16 cellular contexts compared by ENCODE assay signal in genomic region chr7:973312-973711, GRCh38. TPM values are rescaled to one million over a fixed set of nuclear protein-coding genes. Genes with fewer than 3 reads are reported as not detected.
DNase-seq lines count a peak whose midpoint lies in the region; ATAC-seq, FAIRE-seq and TF ChIP-seq lines count a peak whose summit lies in the region.
"Had no signal": no experiment of that assay in that cellular context is flagged by ENCODE, and none has a peak within 500 bp of the region (broad histone marks: within the 10 kb centered on the region; RNA-seq: fewer than 3 reads in every experiment).

No MANE protein-coding gene starts in this region.

- WGBS in HepG2 (ENCODE audit: low lambda C conversion rate), result 64% methylated on average over 9 of the region's 9 CpGs
- WGBS in right lobe of liver (ENCODE audit: insufficient coverage, low coverage, low lambda C conversion rate, missing lambda C conversion rate), result 55% methylated on average over 5 of the region's 9 CpGs

- in situ Hi-C loops in HepG2 (cut with HindIII; ENCODE audit: extremely low pct_ligation_motif_present, low pct_unique_long_range_greater_than_20kb), result no loop called here

- H3K9me3 Mint-ChIP-seq in glutamatergic neuron (ENCODE audit: unreplicated experiment) (peaks cover 5% of the 10 kb centered on the region), type B pancreatic cell (no peaks in the 10 kb centered on the region)

- BruUV-seq in HepG2 (replicated peaks; lab: Mats Ljungman, UMichigan), result no TSS peak

- H4K20me1 ChIP-seq in HepG2 (ENCODE audit: insufficient read depth, low read length) (peaks cover 5% of the 10 kb centered on the region; the same call in 1 of the 2 replicates), SU-DHL-6 (ENCODE audit: low read depth, low read length) (peaks cover 4% of the 10 kb centered on the region; the same call in 1 of the 2 replicates)

- no peaks in the 10 kb centered on the region for H3K27me3 Mint-ChIP-seq in glutamatergic neuron (ENCODE audit: unreplicated experiment)
- H3K27me3 Mint-ChIP-seq in type B pancreatic cell, result no peaks in the 10 kb centered on the region

- H3K9ac ChIP-seq in HepG2 (ENCODE audit: insufficient read depth, low read depth, low read length), result peak overlapping the region; percentile 97
- H3K9ac ChIP-seq in SU-DHL-6 (ENCODE audit: low read length), result no peak overlapping the region

- H3K4me1 Mint-ChIP-seq in glutamatergic neuron (ENCODE audit: low read depth, unreplicated experiment) (peaks cover 21% of the 10 kb centered on the region), type B pancreatic cell (ENCODE audit: unreplicated experiment) (peaks cover 19% of the 10 kb centered on the region)

- H3K4me3 ChIP-seq in HepG2 (replicated peaks in 1 of 3; ENCODE audit: insufficient read depth in 1 of 3, low read depth in 2 of 3, low read length in 3 of 3) (peak overlapping the region; percentile 35 to 98 (median 44)), right lobe of liver (no peak overlapping the region), SU-DHL-6 (ENCODE audit: insufficient read depth, low read length, poor library complexity, severe bottlenecking) (no peak overlapping the region)
- H3K4me3 ChIP-seq: lung had no signal

- POLR2A ChIA-PET in HepG2 (lab: Yijun Ruan, JAX), result interaction anchor here (1.4 to 8.6 kb wide), 10 partner anchors 8 to 197 kb away, joined by 3 to 292 read pairs (median 18); partner anchors contain the start of gene CYP2W1

- H3K27ac Mint-ChIP-seq in glutamatergic neuron (ENCODE audit: unreplicated experiment) (no peak overlapping the region), type B pancreatic cell (no peak overlapping the region)

- CTCF ChIA-PET in HepG2 (lab: Yijun Ruan, JAX; ENCODE audit: low intra/inter-chr PET ratio, low total read pairs), result no interaction called here

- no peaks in the 10 kb centered on the region for H3K36me3 Mint-ChIP-seq in glutamatergic neuron (ENCODE audit: unreplicated experiment)
- H3K36me3 Mint-ChIP-seq in type B pancreatic cell, result no peaks in the 10 kb centered on the region

- intact Hi-C loops in HepG2 (cut with micrococcal nuclease; ENCODE audit: unreplicated experiment), result no loop called here
- intact Hi-C loops in right lobe of liver (cut with DNase I), result no loop called here
- intact Hi-C loops in sciatic nerve (cut with DNase I), result no loop called here

- no peak for FAIRE-seq in HepG2 (lab: Jason Lieb, UNC)

- no peak for TF ChIP-seq EP300 in HepG2 (IDR thresholded peaks at IDR 0.05; ENCODE audit: low read depth in 2 of 2, low read length in 2 of 2)
- TF ChIP-seq EP300 in HepG2 (CRISPR knock-in tag; IDR thresholded peaks at IDR 0.05; ENCODE audit: borderline replicate concordance), result no peak; the same call in 1 of the 2 replicates

- H3K27me3 ChIP-seq in HepG2 (ENCODE audit: control insufficient read depth in 1 of 2, insufficient read depth in 2 of 2, low read length in 2 of 2) (no peaks in the 10 kb centered on the region; a peak in 1 of 5 replicates), right lobe of liver (no peaks in the 10 kb centered on the region), SU-DHL-6 (ENCODE audit: low read length) (no peaks in the 10 kb centered on the region)

- H3K27ac ChIP-seq in HepG2 (ENCODE audit: extremely low read length, insufficient read depth, low read length) (peak overlapping the region; percentile 100), right lobe of liver (no peak overlapping the region), SU-DHL-6 (ENCODE audit: low read depth, low read length) (no peak overlapping the region)

- TF ChIP-seq CTCF in HepG2 (CRISPR knock-in tag; IDR thresholded peaks at IDR 0.05) (no peak), right lobe of liver (IDR thresholded peaks at IDR 0.05) (no peak), SU-DHL-6 (IDR thresholded peaks at IDR 0.05; ENCODE audit: insufficient read depth, low read length, poor library complexity, severe bottlenecking) (no peak), glutamatergic neuron (IDR thresholded peaks at IDR 0.05; ENCODE audit: partially characterized antibody, unreplicated experiment) (no peak), type B pancreatic cell (conservative IDR thresholded peaks at IDR 0.05) (no peak)

- H3K4me3 Mint-ChIP-seq in glutamatergic neuron (ENCODE audit: unreplicated experiment) (peak overlapping the region; percentile 38), type B pancreatic cell (peak overlapping the region; percentile 69)

- peak overlapping the region; percentile 93 for H3K4me2 ChIP-seq in HepG2 (ENCODE audit: low read depth, low read length)
- H3K4me2 ChIP-seq in SU-DHL-6 (ENCODE audit: low read depth, low read length, poor library complexity, severe bottlenecking), result peak overlapping the region; percentile 4

- peaks cover 15 to 29% of the 10 kb centered on the region in 2 experiments for H3K36me3 ChIP-seq in HepG2 (replicated peaks in 1 of 2; ENCODE audit: control insufficient read depth in 1 of 2, insufficient read depth in 2 of 2, low read length in 2 of 2)
- H3K36me3 ChIP-seq in right lobe of liver, result peaks cover 0 to 41% (median 5%) of the 10 kb centered on the region in 4 donors
- peaks cover 13% of the 10 kb centered on the region; the same call in 1 of the 2 replicates for H3K36me3 ChIP-seq in SU-DHL-6 (ENCODE audit: low read length)

- no peak for DNase-seq in HepG2 (ENCODE audit: low spot score)
- no peak for DNase-seq in right lobe of liver
- DNase-seq in glutamatergic neuron, result no peak
- no peak for DNase-seq in type B pancreatic cell (ENCODE audit: extremely low spot score, unreplicated experiment)
- no peak for DNase-seq in sciatic nerve (ENCODE audit: low spot score)
- no peak for DNase-seq in midbrain (lab: John Stamatoyannopoulos, UW)
- DNase-seq: C1 segment of cervical spinal cord; cerebellar nuclear complex; GF-D8; Kasumi-1; stimulated activated CD4-positive, alpha-beta T cell treated with anti-CD3 and anti-CD28 coated beads, Interleukin-2, amount 100 ng/mL, for 48 hours had no signal

- H3K79me2 ChIP-seq in HepG2 (ENCODE audit: insufficient read depth, low read length) (peaks cover 67% of the 10 kb centered on the region), SU-DHL-6 (ENCODE audit: insufficient read depth, low read length) (peaks cover 42% of the 10 kb centered on the region)

- H2AFZ ChIP-seq in HepG2 (ENCODE audit: low read length), result no peak overlapping the region
- no peak overlapping the region for H2AFZ ChIP-seq in SU-DHL-6 (ENCODE audit: low read depth, low read length, severe bottlenecking)

- TF ChIP-seq POLR2A in HepG2 (IDR thresholded peaks at IDR 0.05; ENCODE audit: insufficient read depth in 1 of 2, low read depth in 2 of 2, low read length in 2 of 2), result no peak
- no peak for TF ChIP-seq POLR2A in right lobe of liver (IDR thresholded peaks at IDR 0.05)

- H3F3A ChIP-seq in SU-DHL-6 (ENCODE audit: insufficient read depth), result 0 out of 2 replicates have a peak, but pooled peaks cover 5% of the 10 kb centered on the region

- peaks cover 54% of the 10 kb centered on the region for H3K4me1 ChIP-seq in HepG2 (ENCODE audit: insufficient read depth, low read length)
- H3K4me1 ChIP-seq in right lobe of liver, result peaks cover 0 to 40% (median 13%) of the 10 kb centered on the region in 4 donors

- no peak for ATAC-seq in HepG2
- no peak for ATAC-seq in right lobe of liver
- ATAC-seq in HG03025 (IDR thresholded peaks at IDR 0.05; ENCODE audit: low FRiP score, unreplicated experiment), result no peak
- no peak for ATAC-seq in sciatic nerve
- ATAC-seq: esophagus mucosa had no signal

- no peak for TF ChIP-seq RAD21 in HepG2 (CRISPR knock-in tag; IDR thresholded peaks at IDR 0.05)

- no peaks in the 10 kb centered on the region for H3K9me3 ChIP-seq in HepG2 (ENCODE audit: low read length)
- H3K9me3 ChIP-seq in right lobe of liver, result no peaks in the 10 kb centered on the region
- no peaks in the 10 kb centered on the region for H3K9me3 ChIP-seq in SU-DHL-6 (ENCODE audit: insufficient read depth, low read length)

- no peaks in the 10 kb centered on the region for H3K9me2 ChIP-seq in SU-DHL-6 (replicated peaks; ENCODE audit: insufficient read depth, low read length)

RNA-seq across cellular contexts. Expression of gene COX19, which starts 2.0 kb away (rescaled TPM):
- total RNA-seq in HepG2 (2016; rRNA removed; fragmentation: Illumina TruSeq; extraction: Trizol), result 6.5 and 11.5 TPM in 2 replicates
- total RNA-seq in HepG2 (2016; cell fraction: cytosol; rRNA removed; fragmentation: Illumina TruSeq; extraction: Trizol; ENCODE audit: low read depth), result 2.6 and 3.0 TPM in 2 replicates
- 7.4 and 15.2 TPM in 2 replicates for total RNA-seq in HepG2 (2016; cell fraction: insoluble cytoplasmic fraction; rRNA removed; fragmentation: Illumina TruSeq; extraction: Trizol)
- 7.6 and 8.2 TPM in 2 replicates for total RNA-seq in HepG2 (2016; cell fraction: membrane; rRNA removed; fragmentation: Illumina TruSeq; extraction: Trizol)
- total RNA-seq in HepG2 (2016; cell fraction: nucleus; rRNA removed; fragmentation: Illumina TruSeq; extraction: Trizol), result 21.5 and 23.4 TPM in 2 replicates
- 21.0 and 21.7 TPM in 2 replicates for polyA plus RNA-seq in HepG2 (2011; rRNA removed)
- 12.5 and 14.3 TPM in 2 replicates for polyA plus RNA-seq in HepG2 (2011; cell fraction: cytosol; rRNA removed)
- 59.5 and 79.7 TPM in 2 replicates for polyA plus RNA-seq in HepG2 (2011; cell fraction: nucleus; rRNA removed)
- polyA plus RNA-seq in HepG2 (2012), result 14.5 and 16.2 TPM in 2 replicates
- polyA plus RNA-seq in HepG2 (2016; cell fraction: cytosol; fragmentation: Illumina TruSeq; extraction: Trizol; ENCODE audit: low read depth), result 2.2 and 2.3 TPM in 2 replicates
- polyA plus RNA-seq in HepG2 (2016; cell fraction: insoluble cytoplasmic fraction; fragmentation: Illumina TruSeq; extraction: Trizol; ENCODE audit: low read depth), result 11.0 and 11.3 TPM in 2 replicates
- 3.6 and 3.8 TPM in 2 replicates for polyA plus RNA-seq in HepG2 (2016; cell fraction: membrane; fragmentation: Illumina TruSeq; extraction: Trizol; ENCODE audit: low read depth)
- polyA plus RNA-seq in HepG2 (2016; cell fraction: nucleus; fragmentation: Illumina TruSeq; extraction: Trizol; ENCODE audit: insufficient read depth, low read depth), result 32.8 and 35.0 TPM in 2 replicates
- 12.8 and 23.5 TPM in 2 replicates for polyA minus RNA-seq in HepG2 (2011; rRNA and poly(A)+ RNA removed; ENCODE audit: low replicate concordance)
- 3.6 and 5.4 TPM in 2 replicates for polyA minus RNA-seq in HepG2 (2011; cell fraction: cytosol; rRNA and poly(A)+ RNA removed)
- 50.6 and 61.9 TPM in 2 replicates for polyA minus RNA-seq in HepG2 (2011; cell fraction: nucleus; rRNA and poly(A)+ RNA removed)
- total RNA-seq in right lobe of liver, result 1 to 10 TPM; 3.2 to 6.5 (median 4.0) TPM
- 18.4 TPM for total RNA-seq in glutamatergic neuron (ENCODE audit: unreplicated experiment)
- total RNA-seq in type B pancreatic cell (ENCODE audit: low replicate concordance), result 14.8 and 15.4 TPM in 2 replicates
- total RNA-seq in sciatic nerve, result 18.3 TPM

RNA-seq across cellular contexts. Expression of gene CYP2W1, which starts 9.7 kb away (rescaled TPM):
- total RNA-seq in HepG2 (2016; rRNA removed; fragmentation: Illumina TruSeq; extraction: Trizol) (11.7 and 31.7 TPM in 2 replicates), right lobe of liver (not detected), glutamatergic neuron (ENCODE audit: unreplicated experiment) (1.3 TPM), type B pancreatic cell (ENCODE audit: low replicate concordance) (13.6 and 15.3 TPM in 2 replicates), sciatic nerve (1.6 TPM)
- total RNA-seq in HepG2 (2016; cell fraction: cytosol; rRNA removed; fragmentation: Illumina TruSeq; extraction: Trizol; ENCODE audit: low read depth), result 6.8 and 8.3 TPM in 2 replicates
- 10.2 and 31.7 TPM in 2 replicates for total RNA-seq in HepG2 (2016; cell fraction: insoluble cytoplasmic fraction; rRNA removed; fragmentation: Illumina TruSeq; extraction: Trizol)
- total RNA-seq in HepG2 (2016; cell fraction: membrane; rRNA removed; fragmentation: Illumina TruSeq; extraction: Trizol), result 10.9 and 11.0 TPM in 2 replicates
- 35.8 and 47.0 TPM in 2 replicates for total RNA-seq in HepG2 (2016; cell fraction: nucleus; rRNA removed; fragmentation: Illumina TruSeq; extraction: Trizol)
- 19.5 and 32.7 TPM in 2 replicates for polyA plus RNA-seq in HepG2 (2011; rRNA removed)
- 9.5 and 22.3 TPM in 2 replicates for polyA plus RNA-seq in HepG2 (2011; cell fraction: cytosol; rRNA removed)
- polyA plus RNA-seq in HepG2 (2011; cell fraction: nucleus; rRNA removed), result 171 and 205 TPM in 2 replicates
- 20.0 and 28.3 TPM in 2 replicates for polyA plus RNA-seq in HepG2 (2012)
- polyA plus RNA-seq in HepG2 (2016; cell fraction: cytosol; fragmentation: Illumina TruSeq; extraction: Trizol; ENCODE audit: low read depth), result 5.5 and 6.2 TPM in 2 replicates
- 14.3 and 20.7 TPM in 2 replicates for polyA plus RNA-seq in HepG2 (2016; cell fraction: insoluble cytoplasmic fraction; fragmentation: Illumina TruSeq; extraction: Trizol; ENCODE audit: low read depth)
- 8.5 and 9.6 TPM in 2 replicates for polyA plus RNA-seq in HepG2 (2016; cell fraction: membrane; fragmentation: Illumina TruSeq; extraction: Trizol; ENCODE audit: low read depth)
- polyA plus RNA-seq in HepG2 (2016; cell fraction: nucleus; fragmentation: Illumina TruSeq; extraction: Trizol; ENCODE audit: insufficient read depth, low read depth), result 135 and 137 TPM in 2 replicates
- 66.3 TPM in 1 of 2 replicates, not detected in the other for polyA minus RNA-seq in HepG2 (2011; rRNA and poly(A)+ RNA removed; ENCODE audit: low replicate concordance)
- polyA minus RNA-seq in HepG2 (2011; cell fraction: cytosol; rRNA and poly(A)+ RNA removed), result 26.5 and 32.3 TPM in 2 replicates
- polyA minus RNA-seq in HepG2 (2011; cell fraction: nucleus; rRNA and poly(A)+ RNA removed), result 88.4 and 113 TPM in 2 replicates
- total RNA-seq: renal cortical epithelial cell had no signal

RNA-seq across cellular contexts. Expression of gene ADAP1, which starts 18.8 kb away (rescaled TPM):
- 18.3 and 24.6 TPM in 2 replicates for total RNA-seq in HepG2 (2016; rRNA removed; fragmentation: Illumina TruSeq; extraction: Trizol)
- total RNA-seq in HepG2 (2016; cell fraction: cytosol; rRNA removed; fragmentation: Illumina TruSeq; extraction: Trizol; ENCODE audit: low read depth), result 23.5 and 25.0 TPM in 2 replicates
- 16.6 and 27.2 TPM in 2 replicates for total RNA-seq in HepG2 (2016; cell fraction: insoluble cytoplasmic fraction; rRNA removed; fragmentation: Illumina TruSeq; extraction: Trizol)
- 46.3 and 47.4 TPM in 2 replicates for total RNA-seq in HepG2 (2016; cell fraction: membrane; rRNA removed; fragmentation: Illumina TruSeq; extraction: Trizol)
- 13.2 TPM in 2 replicates for total RNA-seq in HepG2 (2016; cell fraction: nucleus; rRNA removed; fragmentation: Illumina TruSeq; extraction: Trizol)
- 10.5 and 15.0 TPM in 2 replicates for polyA plus RNA-seq in HepG2 (2011; rRNA removed)
- 11.8 and 14.5 TPM in 2 replicates for polyA plus RNA-seq in HepG2 (2011; cell fraction: cytosol; rRNA removed)
- polyA plus RNA-seq in HepG2 (2011; cell fraction: nucleus; rRNA removed), result 19.8 and 24.0 TPM in 2 replicates
- polyA plus RNA-seq in HepG2 (2012), result 15.3 and 21.4 TPM in 2 replicates
- 24.2 and 28.1 TPM in 2 replicates for polyA plus RNA-seq in HepG2 (2016; cell fraction: cytosol; fragmentation: Illumina TruSeq; extraction: Trizol; ENCODE audit: low read depth)
- polyA plus RNA-seq in HepG2 (2016; cell fraction: insoluble cytoplasmic fraction; fragmentation: Illumina TruSeq; extraction: Trizol; ENCODE audit: low read depth), result 17.0 and 28.9 TPM in 2 replicates
- polyA plus RNA-seq in HepG2 (2016; cell fraction: membrane; fragmentation: Illumina TruSeq; extraction: Trizol; ENCODE audit: low read depth), result 45.2 and 45.4 TPM in 2 replicates
- 26.8 and 30.8 TPM in 2 replicates for polyA plus RNA-seq in HepG2 (2016; cell fraction: nucleus; fragmentation: Illumina TruSeq; extraction: Trizol; ENCODE audit: insufficient read depth, low read depth)
- 3.5 and 14.9 TPM in 2 replicates for polyA minus RNA-seq in HepG2 (2011; rRNA and poly(A)+ RNA removed; ENCODE audit: low replicate concordance)
- 7.5 and 11.2 TPM in 2 replicates for polyA minus RNA-seq in HepG2 (2011; cell fraction: cytosol; rRNA and poly(A)+ RNA removed)
- polyA minus RNA-seq in HepG2 (2011; cell fraction: nucleus; rRNA and poly(A)+ RNA removed), result 5.2 and 7.6 TPM in 2 replicates
- total RNA-seq in right lobe of liver, result 1 to 10 TPM; 1.4 to 4.2 (median 2.7) TPM
- 61.1 TPM for total RNA-seq in glutamatergic neuron (ENCODE audit: unreplicated experiment)
- 15.7 and 18.1 TPM in 2 replicates for total RNA-seq in type B pancreatic cell (ENCODE audit: low replicate concordance)
- total RNA-seq in sciatic nerve, result 42.8 TPM

Comparison
In these comparisons a context has a peak if more than half of its experiments do, and no peak if none do; other contexts are left out.
1. H3K4me3 ChIP-seq: peak in HepG2 (3 of 3); none in right lobe of liver (0 of 3) and SU-DHL-6 (single experiment).